ENCODE assay signal across 11 cellular contexts in the genomic region with DNA sequence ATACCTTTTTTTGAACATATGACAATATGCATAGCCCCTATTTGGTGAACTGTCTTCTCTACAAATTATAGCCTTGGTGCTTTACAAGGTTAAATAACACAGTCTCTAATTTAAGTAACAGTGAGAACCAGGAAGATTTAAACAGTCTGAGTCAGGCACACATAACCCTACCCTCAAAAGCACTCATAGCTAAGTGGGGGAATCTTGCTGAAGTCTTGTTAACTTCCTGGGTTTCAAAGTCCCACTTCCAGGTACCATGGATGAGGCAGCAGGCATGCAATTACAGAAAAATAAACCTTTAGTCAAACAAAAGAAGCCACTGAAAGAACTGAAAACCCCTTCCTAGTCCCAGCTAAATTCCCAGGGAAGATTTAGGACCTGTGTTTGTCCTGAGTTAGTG.
DNase-seq lines count a peak whose midpoint lies in the region; ATAC-seq and TF ChIP-seq lines count a peak whose summit lies in the region.
"Had no signal": no experiment of that assay in that cellular context is flagged by ENCODE, and none has a peak within 500 bp of the region (broad histone marks: within the 10 kb centered on the region; RNA-seq: fewer than 3 reads in every experiment).

No MANE protein-coding gene starts in this region.

- H3K23ac ChIP-seq in mesenchymal stem cell (ENCODE audit: low read length in 2 of 2): no peak overlapping the region

- peaks cover 0 to 10% of the 10 kb centered on the region in 2 donors for H3K4me1 ChIP-seq in breast epithelium
- peaks cover 3% of the 10 kb centered on the region for H3K4me1 ChIP-seq in mesenchymal stem cell (ENCODE audit: control insufficient read depth, insufficient read depth, low read depth, low read length)
- H3K4me1 ChIP-seq in subcutaneous abdominal adipose tissue (ENCODE audit: control insufficient read depth in 5 of 5, insufficient read depth in 5 of 5, low read length in 5 of 5): peaks cover 7 to 18% (median 16%) of the 10 kb centered on the region in 5 donors

- H3K14ac ChIP-seq in mesenchymal stem cell (ENCODE audit: low read length in 2 of 2): no peak overlapping the region

- H3K9ac ChIP-seq in mesenchymal stem cell (ENCODE audit: low read length): peak overlapping the region; percentile 57
- H3K9ac ChIP-seq in subcutaneous abdominal adipose tissue (ENCODE audit: low read length in 5 of 5): no peak overlapping the region

- peak overlapping the region; percentile 10 for H4K8ac ChIP-seq in mesenchymal stem cell (ENCODE audit: low read length)

- DNase-seq in HFFc6 (peak; percentile 30), breast epithelium (ENCODE audit: low spot score in 2 of 2) (no peak), mesenchymal stem cell (peak; percentile 38), NCI-H187 treated with DMSO at 0.1 percent for 48 hours (lab: John Stamatoyannopoulos, UW) (no peak), NCI-H128 (lab: John Stamatoyannopoulos, UW; ENCODE audit: unreplicated experiment) (no peak)
- DNase-seq: activated T-cell treated with anti-CD3 and anti-CD28 coated beads, Interleukin-2, amount 50 U/mL, for 48 hours; CD4-positive, alpha-beta memory T cell; NCI-H1417 treated with DMSO at 0.1 percent for 48 hours had no signal

- H3K36me3 Mint-ChIP-seq in HFFc6 (ENCODE audit: low read depth): 0 out of 2 replicates have a peak, but pooled peaks cover 3% of the 10 kb centered on the region
- H3K36me3 Mint-ChIP-seq: CD4-positive, alpha-beta memory T cell had no signal

- H4K91ac ChIP-seq in mesenchymal stem cell (ENCODE audit: low read length): no peak overlapping the region

- no peaks in the 10 kb centered on the region for H3K9me3 ChIP-seq in breast epithelium
- H3K9me3 ChIP-seq in mesenchymal stem cell (ENCODE audit: control insufficient read depth, low read length): no peaks in the 10 kb centered on the region
- H3K9me3 ChIP-seq in subcutaneous abdominal adipose tissue (ENCODE audit: control insufficient read depth in 5 of 5, low read length in 5 of 5): no peaks in the 10 kb centered on the region

- no peaks in the 10 kb centered on the region for H3K27me3 ChIP-seq in breast epithelium
- no peaks in the 10 kb centered on the region for H3K27me3 ChIP-seq in mesenchymal stem cell (ENCODE audit: control insufficient read depth in 1 of 2, insufficient read depth in 1 of 2, low read length in 2 of 2)
- H3K27me3 ChIP-seq in subcutaneous abdominal adipose tissue (ENCODE audit: control insufficient read depth in 5 of 5, insufficient read depth in 4 of 5, low read length in 5 of 5): no peaks in the 10 kb centered on the region

- no peak overlapping the region for H3K18ac ChIP-seq in mesenchymal stem cell (ENCODE audit: low read depth in 1 of 2, low read length in 2 of 2)

- no peak overlapping the region for H2BK5ac ChIP-seq in mesenchymal stem cell (ENCODE audit: low read depth, low read length, poor library complexity, severe bottlenecking)

- no peak for TF ChIP-seq CTCF in HFFc6 (IDR thresholded peaks at IDR 0.05)
- no peak for TF ChIP-seq CTCF in breast epithelium (IDR thresholded peaks at IDR 0.05)

- H3K36me3 ChIP-seq in breast epithelium: no peaks in the 10 kb centered on the region
- H3K36me3 ChIP-seq in mesenchymal stem cell (ENCODE audit: control insufficient read depth in 1 of 2, insufficient read depth in 2 of 2, low read depth in 1 of 2, low read length in 2 of 2): peaks cover 0 to under 1% of the 10 kb centered on the region in 2 experiments
- H3K36me3 ChIP-seq in subcutaneous abdominal adipose tissue (ENCODE audit: control insufficient read depth in 5 of 5, insufficient read depth in 5 of 5, low read length in 5 of 5): no peaks in the 10 kb centered on the region

- no peak overlapping the region for H3K4me2 ChIP-seq in mesenchymal stem cell (ENCODE audit: low read length, poor library complexity, severe bottlenecking)

- peak overlapping the region in 1 of 2 experiments; percentile 69 for H2BK12ac ChIP-seq in mesenchymal stem cell (ENCODE audit: low read length in 2 of 2)

- peak overlapping the region; percentile 99 for H3K27ac Mint-ChIP-seq in HFFc6
- H3K27ac Mint-ChIP-seq: CD4-positive, alpha-beta memory T cell had no signal

- H3K79me1 ChIP-seq in mesenchymal stem cell (replicated peaks; ENCODE audit: low read length, poor library complexity, severe bottlenecking): peaks cover 2% of the 10 kb centered on the region

- no peak for TF ChIP-seq POLR2A in breast epithelium (IDR thresholded peaks at IDR 0.05)

- H2AK5ac ChIP-seq in mesenchymal stem cell (ENCODE audit: low read length, severe bottlenecking): no peak overlapping the region

- no peak overlapping the region for H2BK15ac ChIP-seq in mesenchymal stem cell (ENCODE audit: low read depth, poor library complexity, severe bottlenecking)

- no peak overlapping the region for H2BK120ac ChIP-seq in mesenchymal stem cell (ENCODE audit: low read depth, low read length)

- H3K4me3 ChIP-seq in breast epithelium: no peak overlapping the region
- no peak overlapping the region for H3K4me3 ChIP-seq in mesenchymal stem cell (ENCODE audit: insufficient read depth in 1 of 2, low read depth in 1 of 2, low read length in 2 of 2)
- no peak overlapping the region for H3K4me3 ChIP-seq in subcutaneous abdominal adipose tissue (ENCODE audit: low read depth in 1 of 5, low read length in 5 of 5)

- intact Hi-C loops in breast epithelium (cut with DNase I; ENCODE audit: low total_unique reads): loop anchor here (5.0 kb wide), 1 partner anchor 1091 kb away; no protein-coding TSS in a partner anchor

- H3K4me3 Mint-ChIP-seq in HFFc6: peak overlapping the region; percentile 85
- H3K4me3 Mint-ChIP-seq: CD4-positive, alpha-beta memory T cell had no signal

- H3K27me3 Mint-ChIP-seq in HFFc6 (ENCODE audit: insufficient read depth): peaks cover 3% of the 10 kb centered on the region
- H3K27me3 Mint-ChIP-seq: CD4-positive, alpha-beta memory T cell had no signal

- ATAC-seq in HG03196 (IDR thresholded peaks at IDR 0.05; ENCODE audit: unreplicated experiment) (no peak), HG02588 (IDR thresholded peaks at IDR 0.05; ENCODE audit: unreplicated experiment) (no peak)

- H3K4ac ChIP-seq in mesenchymal stem cell (ENCODE audit: low read depth in 1 of 2, low read length in 2 of 2): no peak overlapping the region

- no peak overlapping the region for H2AFZ ChIP-seq in mesenchymal stem cell (ENCODE audit: low read depth, low read length)

- no peaks in the 10 kb centered on the region for H3K9me3 Mint-ChIP-seq in HFFc6

- H3K27ac ChIP-seq in breast epithelium: peak overlapping the region; percentile 45 to 70
- no peak overlapping the region for H3K27ac ChIP-seq in mesenchymal stem cell (ENCODE audit: low read length, poor library complexity, severe bottlenecking)
- peak overlapping the region; percentile 71 for H3K27ac ChIP-seq in subcutaneous abdominal adipose tissue (ENCODE audit: low read depth, low read length)

- H3K4me1 Mint-ChIP-seq in HFFc6 (ENCODE audit: low read depth): peaks cover 71% of the 10 kb centered on the region
- H3K4me1 Mint-ChIP-seq: CD4-positive, alpha-beta memory T cell had no signal

Comparison
In these comparisons a context has a peak if more than half of its experiments do, and no peak if none do; other contexts are left out.
1. DNase-seq: peak in HFFc6 (single experiment) and mesenchymal stem cell (single experiment); none in breast epithelium (0 of 2), NCI-H187 treated with DMSO at 0.1 percent for 48 hours (single experiment) and NCI-H128 (single experiment).